Comparison of ENCODE assay signal across 1 cellular context in genomic region chr16:85449195-85449884, GRCh38.
TF ChIP-seq lines count a peak whose summit lies in the region.

No MANE protein-coding gene starts in this region.

TF ChIP-seq in HepG2, 621 proteins besides CTCF, POLR2A, EP300 and RAD21 (continued from another document and continues in another):
- TF ChIP-seq TRAFD1 (CRISPR knock-in tag; IDR thresholded peaks at IDR 0.05; ENCODE audit: borderline replicate concordance) (no peak), ZNF687 (CRISPR knock-in tag; IDR thresholded peaks at IDR 0.05) (peak; percentile 94), ZNF10 (CRISPR knock-in tag; IDR thresholded peaks at IDR 0.05; ENCODE audit: borderline replicate concordance, low read depth) (no peak), STAG1 (CRISPR knock-in tag; IDR thresholded peaks at IDR 0.05) (no peak), MNT (IDR thresholded peaks at IDR 0.05) (no peak), RFXAP (CRISPR knock-in tag; IDR thresholded peaks at IDR 0.05; ENCODE audit: borderline replicate concordance) (peak; percentile 16), SMAD1 (CRISPR knock-in tag; IDR thresholded peaks at IDR 0.05; ENCODE audit: borderline replicate concordance, low read depth) (peak; percentile 55; the same call in 1 of the 2 replicates), ZNF75D (CRISPR knock-in tag; IDR thresholded peaks at IDR 0.05; ENCODE audit: borderline replicate concordance) (no peak), MATR3 (CRISPR knock-in tag; IDR thresholded peaks at IDR 0.05) (no peak), SRF (IDR thresholded peaks at IDR 0.05; ENCODE audit: low read depth, low read length) (no peak), KDM4B (CRISPR knock-in tag; IDR thresholded peaks at IDR 0.05) (no peak), ZBTB1 (CRISPR knock-in tag; IDR thresholded peaks at IDR 0.05; ENCODE audit: borderline replicate concordance) (no peak), TARDBP (CRISPR knock-in tag; IDR thresholded peaks at IDR 0.05) (peak; percentile 36), PPARG (CRISPR knock-in tag; conservative IDR thresholded peaks at IDR 0.05) (no peak), ZNF30 (CRISPR knock-in tag; IDR thresholded peaks at IDR 0.05) (no peak), ZNF3 (CRISPR knock-in tag; IDR thresholded peaks at IDR 0.05) (no peak), CEBPB (IDR thresholded peaks at IDR 0.05; ENCODE audit: borderline replicate concordance, low read depth, low read length) (no peak), ZNF274 (CRISPR knock-in tag; IDR thresholded peaks at IDR 0.05) (no peak), ZMYM2 (CRISPR knock-in tag; IDR thresholded peaks at IDR 0.05) (no peak), ZNF616 (CRISPR knock-in tag; IDR thresholded peaks at IDR 0.05; ENCODE audit: low read depth) (no peak), SAP130 (CRISPR knock-in tag; IDR thresholded peaks at IDR 0.05; ENCODE audit: low read depth) (peak; percentile 19; the same call in 1 of the 2 replicates), ZNF441 (CRISPR knock-in tag; IDR thresholded peaks at IDR 0.05; ENCODE audit: borderline replicate concordance) (0 out of 2 replicates have a peak, but pooled peaks have one; percentile 13), ZNF660 (CRISPR knock-in tag; IDR thresholded peaks at IDR 0.05; ENCODE audit: borderline replicate concordance, low read depth) (no peak), MLLT10 (CRISPR knock-in tag; IDR thresholded peaks at IDR 0.05) (no peak; the same call in 1 of the 2 replicates), SP5 (CRISPR knock-in tag; IDR thresholded peaks at IDR 0.05; ENCODE audit: borderline replicate concordance, low read depth) (peak; percentile 55), ZNF782 (CRISPR knock-in tag; IDR thresholded peaks at IDR 0.05; ENCODE audit: borderline replicate concordance) (no peak; the same call in 1 of the 2 replicates), SKIL (CRISPR knock-in tag; IDR thresholded peaks at IDR 0.05; ENCODE audit: borderline replicate concordance) (no peak), ZNF121 (CRISPR knock-in tag; IDR thresholded peaks at IDR 0.05) (no peak), HCFC1 (IDR thresholded peaks at IDR 0.05; ENCODE audit: low read depth, low read length) (no peak), ASH2L (IDR thresholded peaks at IDR 0.05; ENCODE audit: insufficient read length, low read depth, low read length) (peak; percentile 7), SOX13 (IDR thresholded peaks at IDR 0.05) (no peak), SOX13 (CRISPR knock-in tag; conservative IDR thresholded peaks at IDR 0.05 in 1 of 2, IDR thresholded peaks at IDR 0.05 in 1 of 2) (no peak), CBX5 (CRISPR knock-in tag; IDR thresholded peaks at IDR 0.05; ENCODE audit: borderline replicate concordance) (no peak), SMYD3 (CRISPR knock-in tag; IDR thresholded peaks at IDR 0.05) (no peak; the same call in 1 of the 2 replicates), PHF21A (CRISPR knock-in tag; IDR thresholded peaks at IDR 0.05) (peak; percentile 95), ZZZ3 (CRISPR knock-in tag; IDR thresholded peaks at IDR 0.05; ENCODE audit: borderline replicate concordance) (no peak), ZNF777 (CRISPR knock-in tag; IDR thresholded peaks at IDR 0.05) (0 out of 2 replicates have a peak, but pooled peaks have one; percentile 24), ZNF841 (CRISPR knock-in tag; IDR thresholded peaks at IDR 0.05; ENCODE audit: borderline replicate concordance) (no peak), SKI (IDR thresholded peaks at IDR 0.05; ENCODE audit: partially characterized antibody) (no peak), HMG20B (CRISPR knock-in tag; conservative IDR thresholded peaks at IDR 0.05) (no peak), HDAC1 (CRISPR knock-in tag; IDR thresholded peaks at IDR 0.05) (peak; percentile 69; the same call in 1 of the 2 replicates), ZNF749 (CRISPR knock-in tag; IDR thresholded peaks at IDR 0.05; ENCODE audit: borderline replicate concordance) (no peak; the same call in 1 of the 2 replicates), CC2D1A (CRISPR knock-in tag; IDR thresholded peaks at IDR 0.05) (0 out of 2 replicates have a peak, but pooled peaks have one; percentile 92), ZNF44 (CRISPR knock-in tag; IDR thresholded peaks at IDR 0.05) (no peak), GLMP (CRISPR knock-in tag; IDR thresholded peaks at IDR 0.05; ENCODE audit: borderline replicate concordance) (no peak), ZNF609 (CRISPR knock-in tag; IDR thresholded peaks at IDR 0.05; ENCODE audit: borderline replicate concordance) (no peak; the same call in none of the 2 replicates), TAF1 (CRISPR knock-in tag; IDR thresholded peaks at IDR 0.05) (no peak), GPBP1L1 (CRISPR knock-in tag; IDR thresholded peaks at IDR 0.05) (no peak), ZNF256 (CRISPR knock-in tag; conservative IDR thresholded peaks at IDR 0.05) (no peak), IKZF4 (CRISPR knock-in tag; IDR thresholded peaks at IDR 0.05; ENCODE audit: borderline replicate concordance, low read depth, not compliant biosample characterization) (no peak), CREBL2 (CRISPR knock-in tag; IDR thresholded peaks at IDR 0.05; ENCODE audit: borderline replicate concordance) (no peak), GATAD2A (CRISPR knock-in tag; IDR thresholded peaks at IDR 0.05) (no peak), ZBTB7A (CRISPR knock-in tag; IDR thresholded peaks at IDR 0.05) (no peak)
